1 cellular context compared by ENCODE assay signal in genomic region chrX:48590203-48591103, GRCh38.
TF ChIP-seq lines count a peak whose summit lies in the region.

No MANE protein-coding gene starts in this region.

TF ChIP-seq in HEK293, 187 proteins besides CTCF, POLR2A, EP300 and RAD21:
- no peak for TF ChIP-seq KLF7 (tag by site-specific recombination; IDR thresholded peaks at IDR 0.05; ENCODE audit: borderline replicate concordance)
- TF ChIP-seq ZNF2 (tag by site-specific recombination; IDR thresholded peaks at IDR 0.05) = no peak
- TF ChIP-seq ZNF561 (tag by site-specific recombination; IDR thresholded peaks at IDR 0.05; ENCODE audit: borderline replicate concordance) = no peak
- TF ChIP-seq ZNF121 (tag by site-specific recombination; IDR thresholded peaks at IDR 0.05) = no peak
- no peak for TF ChIP-seq HOXC10 (CRISPR knock-in tag; IDR thresholded peaks at IDR 0.05)
- no peak for TF ChIP-seq ZNF747 (tag by site-specific recombination; IDR thresholded peaks at IDR 0.05)
- TF ChIP-seq ZNF768 (tag by site-specific recombination; IDR thresholded peaks at IDR 0.05) = no peak
- peak; percentile 53; the same call in 1 of the 2 replicates for TF ChIP-seq SCRT2 (tag by site-specific recombination; IDR thresholded peaks at IDR 0.05)
- no peak for TF ChIP-seq MYNN (tag by site-specific recombination; IDR thresholded peaks at IDR 0.05; ENCODE audit: borderline replicate concordance)
- TF ChIP-seq ZNF777 (tag by site-specific recombination; IDR thresholded peaks at IDR 0.05; ENCODE audit: borderline replicate concordance) = no peak
- no peak for TF ChIP-seq ZNF24 (tag by site-specific recombination; IDR thresholded peaks at IDR 0.05)
- peak; percentile 98 for TF ChIP-seq ZNF623 (tag by site-specific recombination; IDR thresholded peaks at IDR 0.05)
- no peak for TF ChIP-seq ZNF354C (tag by site-specific recombination; IDR thresholded peaks at IDR 0.05; ENCODE audit: borderline replicate concordance, low read depth)
- no peak for TF ChIP-seq ZNF155 (tag by site-specific recombination; IDR thresholded peaks at IDR 0.05)
